13 cellular contexts compared by ENCODE assay signal in the genomic region with DNA sequence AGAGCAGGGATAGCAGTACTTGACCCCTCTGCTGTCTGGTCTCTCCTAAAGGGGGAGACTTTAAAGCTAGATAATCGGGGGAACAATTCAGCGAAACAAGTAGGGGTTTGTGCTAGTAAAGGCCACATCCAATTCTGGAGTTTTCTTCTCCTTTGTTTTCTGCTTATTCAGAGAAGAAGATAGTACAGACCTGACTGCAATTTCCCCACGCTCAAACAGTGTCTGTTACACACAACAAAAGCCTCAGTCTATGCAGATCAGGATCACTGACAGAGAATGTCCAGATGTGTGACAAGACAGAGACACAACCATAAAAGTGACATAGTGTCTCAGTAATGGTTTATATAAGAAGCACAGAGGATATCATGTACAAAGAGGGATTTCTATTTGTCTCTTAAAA.
DNase-seq lines count a peak whose midpoint lies in the region; ATAC-seq, FAIRE-seq and TF ChIP-seq lines count a peak whose summit lies in the region.
"Had no signal": no experiment of that assay in that cellular context is flagged by ENCODE, and none has a peak within 500 bp of the region (broad histone marks: within the 10 kb centered on the region; RNA-seq: fewer than 3 reads in every experiment).

No MANE protein-coding gene starts in this region.

- no peak for TF ChIP-seq POLR2A in GM12878 (IDR thresholded peaks at IDR 0.05; ENCODE audit: low read depth, low read length)

- no peak for DNase-seq in CD4-positive, alpha-beta T cell
- DNase-seq in GM12878 (ENCODE audit: low read depth, low spot score) = no peak
- DNase-seq in GM19240 (ENCODE audit: insufficient read length, low spot score) = no peak
- DNase-seq in SKM-1 treated with dmso at 0.1 percent for 144 hours (lab: John Stamatoyannopoulos, UW; ENCODE audit: unreplicated experiment) = no peak
- DNase-seq in posterior vena cava (ENCODE audit: low spot score) = no peak
- DNase-seq in DMS79 (lab: John Stamatoyannopoulos, UW) = no peak
- DNase-seq: foreskin keratinocyte, NCI-H1417 treated with DMSO at 0.1 percent for 48 hours, NCI-H524 had no signal

- no peaks in the 10 kb centered on the region for H3K79me2 ChIP-seq in GM12878 (ENCODE audit: control insufficient read depth, insufficient read depth, low read length)

- TF ChIP-seq CTCF in CD4-positive, alpha-beta T cell (IDR thresholded peaks at IDR 0.05) = no peak
- no peak for TF ChIP-seq CTCF in GM12878 (IDR thresholded peaks at IDR 0.05 in 2 of 3, conservative IDR thresholded peaks at IDR 0.05 in 1 of 3; ENCODE audit: control insufficient read depth in 2 of 3, extremely low read depth in 1 of 3, insufficient read depth in 1 of 3, low read depth in 3 of 3, low read length in 3 of 3)

- 0 out of 2 replicates have a peak overlapping the region, but pooled peaks have one; percentile 6 for H3K4me3 ChIP-seq in GM12878
- H3K4me3 ChIP-seq in mucosa of stomach (ENCODE audit: low read length) = peak overlapping the region; percentile 38

- H3K4me3 Mint-ChIP-seq in CD4-positive, alpha-beta T cell = peak overlapping the region; percentile 55

- TF ChIP-seq RAD21 in GM12878 (IDR thresholded peaks at IDR 0.05; ENCODE audit: insufficient read depth, low read depth, low read length) = no peak

- in situ Hi-C loops in GM12878 (cut with MboI) = no loop called here

- ATAC-seq in CD4-positive, alpha-beta T cell (ENCODE audit: poor library complexity) = no peak
- ATAC-seq in HG03039 (IDR thresholded peaks at IDR 0.05; ENCODE audit: unreplicated experiment) = peak; percentile 3
- ATAC-seq in GM12878 = no peak; the same call in 2 of the 3 replicates
- ATAC-seq: foreskin keratinocyte, sciatic nerve had no signal

- peak overlapping the region; percentile 89 for H2AFZ ChIP-seq in GM12878 (ENCODE audit: control insufficient read depth, low read depth, low read length)

- no peak overlapping the region for H3K27ac ChIP-seq in CD4-positive, alpha-beta T cell (ENCODE audit: low read depth, low read length)
- H3K27ac ChIP-seq in GM12878 (ENCODE audit: control insufficient read depth, insufficient read depth) = peak overlapping the region; percentile 40; the same call in 1 of the 2 replicates
- H3K27ac ChIP-seq: foreskin keratinocyte had no signal

- no peaks in the 10 kb centered on the region for H4K20me1 ChIP-seq in GM12878 (ENCODE audit: control insufficient read depth, insufficient read depth)

- CTCF ChIA-PET in CD4-positive, alpha-beta T cell (lab: Charles Lee) = interaction anchor here (1.5 kb wide), 1 partner anchor 23 kb away, joined by 3 read pairs; no protein-coding TSS in a partner anchor
- CTCF ChIA-PET in GM12878 (lab: Yijun Ruan, JAX) = interaction anchor here (0.7 to 2.9 kb wide), 8 partner anchors 8 to 473 kb away, joined by 3 to 24 read pairs (median 5); no protein-coding TSS in a partner anchor

- H3K4me1 ChIP-seq in GM12878 (ENCODE audit: control insufficient read depth, insufficient read depth, low read length) = peaks cover 12% of the 10 kb centered on the region
- H3K4me1 ChIP-seq in mucosa of stomach (ENCODE audit: control insufficient read depth, insufficient read depth, low read length) = peaks cover 10% of the 10 kb centered on the region
- H3K4me1 ChIP-seq: foreskin keratinocyte had no signal

- no peak overlapping the region for H3K27ac Mint-ChIP-seq in CD4-positive, alpha-beta T cell

- no TSS peak for BruUV-seq in GM12878 (replicated peaks; lab: Mats Ljungman, UMichigan)

- H3K9ac ChIP-seq in GM12878 (ENCODE audit: control insufficient read depth, insufficient read depth, low read length) (peak overlapping the region; percentile 19; the same call in 1 of the 2 replicates), mucosa of stomach (ENCODE audit: low read length) (peak overlapping the region; percentile 22)

- SMC1A ChIA-PET in GM12878 (lab: Charles Lee; ENCODE audit: uncharacterized antibody, unreplicated experiment) = interaction anchor here (0.6 to 4.4 kb wide), 8 partner anchors 8 to 367 kb away, joined by 3 to 25 read pairs (median 3); a partner anchor contains a TSS

- no peaks in the 10 kb centered on the region for H3K9me3 ChIP-seq in CD4-positive, alpha-beta T cell (ENCODE audit: control insufficient read depth, low read length)
- no peaks in the 10 kb centered on the region; the same call in 2 of the 3 replicates for H3K9me3 ChIP-seq in GM12878 (replicated peaks; ENCODE audit: control insufficient read depth, insufficient read depth, low read length)
- H3K9me3 ChIP-seq in mucosa of stomach (ENCODE audit: control insufficient read depth, low read length) = no peaks in the 10 kb centered on the region

- no peak for FAIRE-seq in GM12878 (lab: Jason Lieb, UNC)
- FAIRE-seq: islet of Langerhans had no signal

- WGBS in GM12878 (ENCODE audit: insufficient coverage, insufficient replicate concordance, low lambda C conversion rate, missing lambda C conversion rate) = 11% methylated on average over 3 of the region's 3 CpGs

- no peaks in the 10 kb centered on the region for H3K9me3 Mint-ChIP-seq in CD4-positive, alpha-beta T cell

- no peaks in the 10 kb centered on the region for H3K36me3 ChIP-seq in GM12878 (ENCODE audit: control insufficient read depth in 2 of 2, insufficient read depth in 2 of 2, low read length in 1 of 2)
- H3K36me3 ChIP-seq in mucosa of stomach (ENCODE audit: control insufficient read depth, insufficient read depth, low read length) = no peaks in the 10 kb centered on the region

- peaks cover 9% of the 10 kb centered on the region for H3K27me3 Mint-ChIP-seq in CD4-positive, alpha-beta T cell

- H3K4me1 Mint-ChIP-seq in CD4-positive, alpha-beta T cell (ENCODE audit: low read depth) = peaks cover 11% of the 10 kb centered on the region

- POLR2A ChIA-PET in CD4-positive, alpha-beta T cell (lab: Charles Lee) = no interaction called here
- POLR2A ChIA-PET in GM12878 (lab: Charles Lee) = no interaction called here

- no peaks in the 10 kb centered on the region for H3K36me3 Mint-ChIP-seq in CD4-positive, alpha-beta T cell (ENCODE audit: low read depth)

- intact Hi-C loops in CD4-positive, alpha-beta T cell (cut with DNase I, micrococcal nuclease) = loop anchor here in 1 of 2 experiments (10.0 kb wide), 1 partner anchor 179 kb away; a partner anchor contains a TSS
- intact Hi-C loops in GM12878 (cut with micrococcal nuclease; ENCODE audit: unreplicated experiment) (loop anchor here (10.0 kb wide), 1 partner anchor 189 kb away; no protein-coding TSS in a partner anchor), posterior vena cava (cut with DNase I) (loop anchor here (10.0 kb wide), 2 partner anchors 79 to 369 kb away; a partner anchor contains a TSS)

- RAD21 ChIA-PET in GM12878 (lab: Charles Lee; ENCODE audit: unreplicated experiment) = interaction anchor here (0.9 to 1.8 kb wide), 8 partner anchors 8 to 473 kb away, joined by 3 to 8 read pairs (median 3); no protein-coding TSS in a partner anchor

- peak overlapping the region; percentile 91 for H3K4me2 ChIP-seq in GM12878 (ENCODE audit: control insufficient read depth, insufficient read depth)

- H3K27me3 ChIP-seq in CD4-positive, alpha-beta T cell (ENCODE audit: control insufficient read depth, insufficient read depth, low read length) = no peaks in the 10 kb centered on the region
- H3K27me3 ChIP-seq in GM12878 (replicated peaks in 1 of 2; ENCODE audit: control insufficient read depth in 2 of 2, insufficient read depth in 2 of 2, low read length in 1 of 2) (no peaks in the 10 kb centered on the region), mucosa of stomach (ENCODE audit: control insufficient read depth, insufficient read depth, low read length) (no peaks in the 10 kb centered on the region)

- TF ChIP-seq EP300 in GM12878 (IDR thresholded peaks at IDR 0.05; ENCODE audit: borderline replicate concordance in 1 of 2, control insufficient read depth in 1 of 2, low read depth in 2 of 2, low read length in 2 of 2) = no peak

TF ChIP-seq in GM12878, 131 proteins besides CTCF, POLR2A, EP300 and RAD21 (continues in another document):
- TF ChIP-seq, protein P1, sequence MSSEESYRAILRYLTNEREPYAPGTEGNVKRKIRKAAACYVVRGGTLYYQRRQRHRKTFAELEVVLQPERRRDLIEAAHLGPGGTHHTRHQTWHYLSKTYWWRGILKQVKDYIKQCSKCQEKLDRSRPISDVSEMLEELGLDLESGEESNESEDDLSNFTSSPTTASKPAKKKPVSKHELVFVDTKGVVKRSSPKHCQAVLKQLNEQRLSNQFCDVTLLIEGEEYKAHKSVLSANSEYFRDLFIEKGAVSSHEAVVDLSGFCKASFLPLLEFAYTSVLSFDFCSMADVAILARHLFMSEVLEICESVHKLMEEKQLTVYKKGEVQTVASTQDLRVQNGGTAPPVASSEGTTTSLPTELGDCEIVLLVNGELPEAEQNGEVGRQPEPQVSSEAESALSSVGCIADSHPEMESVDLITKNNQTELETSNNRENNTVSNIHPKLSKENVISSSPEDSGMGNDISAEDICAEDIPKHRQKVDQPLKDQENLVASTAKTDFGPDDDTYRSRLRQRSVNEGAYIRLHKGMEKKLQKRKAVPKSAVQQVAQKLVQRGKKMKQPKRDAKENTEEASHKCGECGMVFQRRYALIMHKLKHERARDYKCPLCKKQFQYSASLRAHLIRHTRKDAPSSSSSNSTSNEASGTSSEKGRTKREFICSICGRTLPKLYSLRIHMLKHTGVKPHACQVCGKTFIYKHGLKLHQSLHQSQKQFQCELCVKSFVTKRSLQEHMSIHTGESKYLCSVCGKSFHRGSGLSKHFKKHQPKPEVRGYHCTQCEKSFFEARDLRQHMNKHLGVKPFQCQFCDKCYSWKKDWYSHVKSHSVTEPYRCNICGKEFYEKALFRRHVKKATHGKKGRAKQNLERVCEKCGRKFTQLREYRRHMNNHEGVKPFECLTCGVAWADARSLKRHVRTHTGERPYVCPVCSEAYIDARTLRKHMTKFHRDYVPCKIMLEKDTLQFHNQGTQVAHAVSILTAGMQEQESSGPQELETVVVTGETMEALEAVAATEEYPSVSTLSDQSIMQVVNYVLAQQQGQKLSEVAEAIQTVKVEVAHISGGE (CRISPR knock-in tag; IDR thresholded peaks at IDR 0.05) = no peak
- TF ChIP-seq KLF5 (IDR thresholded peaks at IDR 0.05; ENCODE audit: partially characterized antibody) (no peak), JUNB (IDR thresholded peaks at IDR 0.05) (no peak), MEF2B (IDR thresholded peaks at IDR 0.05; ENCODE audit: partially characterized antibody, poor library complexity, severe bottlenecking) (no peak), NRF1 (conservative IDR thresholded peaks at IDR 0.05; ENCODE audit: low read depth, low read length) (no peak), MXI1 (IDR thresholded peaks at IDR 0.05; ENCODE audit: low read depth, low read length) (no peak)
